Comparison of ENCODE assay signal across 1 cellular context in genomic region chr13:28527629-28528028, GRCh38.
TF ChIP-seq lines count a peak whose summit lies in the region.

No MANE protein-coding gene starts in this region.

TF ChIP-seq in GM12878, 131 proteins besides CTCF, POLR2A, EP300 and RAD21 (continues in another document):
- TF ChIP-seq SUPT20H (IDR thresholded peaks at IDR 0.05; ENCODE audit: borderline replicate concordance, control insufficient read depth, low read depth, low read length) (no peak), NRF1 (conservative IDR thresholded peaks at IDR 0.05; ENCODE audit: low read depth, low read length) (no peak), SMARCA5 (IDR thresholded peaks at IDR 0.05) (no peak), SMAD1 (IDR thresholded peaks at IDR 0.05; ENCODE audit: low read depth, partially characterized antibody) (no peak), RUNX3 (IDR thresholded peaks at IDR 0.05; ENCODE audit: low read length) (peak; percentile 48), POLR2AphosphoS5 (IDR thresholded peaks at IDR 0.05; ENCODE audit: low read length) (no peak), NR2C2 (IDR thresholded peaks at IDR 0.05; ENCODE audit: borderline replicate concordance, control insufficient read depth, insufficient read length, low read depth) (no peak), CHD4 (IDR thresholded peaks at IDR 0.05) (no peak), BACH1 (IDR thresholded peaks at IDR 0.05; ENCODE audit: borderline replicate concordance) (no peak), HDAC2 (IDR thresholded peaks at IDR 0.05) (no peak), DPF2 (IDR thresholded peaks at IDR 0.05) (0 out of 2 replicates have a peak, but pooled peaks have one; percentile 45), SKIL (IDR thresholded peaks at IDR 0.05; ENCODE audit: low read depth, poor library complexity, severe bottlenecking) (no peak), ZNF207 (IDR thresholded peaks at IDR 0.05; ENCODE audit: borderline replicate concordance) (no peak), NBN (IDR thresholded peaks at IDR 0.05) (peak; percentile 38; the same call in 1 of the 2 replicates), IKZF2 (IDR thresholded peaks at IDR 0.05) (peak; percentile 19 to 44; a peak in 3 of 4 replicates), SMAD5 (IDR thresholded peaks at IDR 0.05; ENCODE audit: low read depth) (no peak), MLLT1 (IDR thresholded peaks at IDR 0.05) (no peak), TAF1 (IDR thresholded peaks at IDR 0.05; ENCODE audit: borderline replicate concordance, low read depth, low read length) (no peak), PAX5 (IDR thresholded peaks at IDR 0.05; ENCODE audit: borderline replicate concordance, low read depth, low read length) (no peak), NFIC (IDR thresholded peaks at IDR 0.05; ENCODE audit: low read depth, low read length) (0 out of 2 replicates have a peak, but pooled peaks have one; percentile 24), RFX5 (IDR thresholded peaks at IDR 0.05; ENCODE audit: low read depth, low read length) (no peak), RELB (IDR thresholded peaks at IDR 0.05; ENCODE audit: low read depth) (peak; percentile 18; the same call in 1 of the 2 replicates), CREM (IDR thresholded peaks at IDR 0.05; ENCODE audit: low read depth) (no peak), MEF2B (IDR thresholded peaks at IDR 0.05; ENCODE audit: partially characterized antibody, poor library complexity, severe bottlenecking) (peak; percentile 93), YBX1 (IDR thresholded peaks at IDR 0.05) (no peak), BCL3 (IDR thresholded peaks at IDR 0.05; ENCODE audit: borderline replicate concordance, insufficient read depth, low read depth, low read length, poor library complexity, severe bottlenecking) (no peak), RB1 (IDR thresholded peaks at IDR 0.05; ENCODE audit: borderline replicate concordance) (no peak), YY1 (IDR thresholded peaks at IDR 0.05; ENCODE audit: low read depth, low read length) (no peak), BHLHE40 (IDR thresholded peaks at IDR 0.05; ENCODE audit: borderline replicate concordance in 1 of 2, low read depth in 2 of 2, low read length in 1 of 2) (0 out of 4 replicates have a peak, but pooled peaks of 1 of the 2 experiments have one; percentile 18), ZNF622 (IDR thresholded peaks at IDR 0.05) (no peak), TARDBP (IDR thresholded peaks at IDR 0.05; ENCODE audit: borderline replicate concordance) (no peak), SREBF1 (IDR thresholded peaks at IDR 0.05; ENCODE audit: low read length) (no peak), FOXK2 (IDR thresholded peaks at IDR 0.05) (no peak), TCF3 (IDR thresholded peaks at IDR 0.05; ENCODE audit: borderline replicate concordance, insufficient read depth, low read depth, low read length) (no peak), CEBPZ (IDR thresholded peaks at IDR 0.05; ENCODE audit: low read depth, low read length) (no peak), MYB (IDR thresholded peaks at IDR 0.05; ENCODE audit: borderline replicate concordance, low read depth, low read length) (0 out of 2 replicates have a peak, but pooled peaks have one; percentile 37), PKNOX1 (IDR thresholded peaks at IDR 0.05) (no peak), USF2 (IDR thresholded peaks at IDR 0.05; ENCODE audit: borderline replicate concordance, low read depth, low read length) (no peak), MYC (IDR thresholded peaks at IDR 0.05; ENCODE audit: insufficient read depth, insufficient read length, insufficient replicate concordance, low read length, severe bottlenecking) (no peak), ATF2 (IDR thresholded peaks at IDR 0.05; ENCODE audit: low read length) (no peak), CBX3 (IDR thresholded peaks at IDR 0.05; ENCODE audit: borderline replicate concordance, low read depth) (no peak), SP1 (IDR thresholded peaks at IDR 0.05; ENCODE audit: low read depth, low read length) (no peak), ELK1 (IDR thresholded peaks at IDR 0.05; ENCODE audit: low read depth, low read length) (no peak), NR2C1 (IDR thresholded peaks at IDR 0.05) (no peak), GABPA (IDR thresholded peaks at IDR 0.05; ENCODE audit: low read depth) (no peak), ZBTB4 (CRISPR knock-in tag; IDR thresholded peaks at IDR 0.05) (no peak)
